In the genomic region with DNA sequence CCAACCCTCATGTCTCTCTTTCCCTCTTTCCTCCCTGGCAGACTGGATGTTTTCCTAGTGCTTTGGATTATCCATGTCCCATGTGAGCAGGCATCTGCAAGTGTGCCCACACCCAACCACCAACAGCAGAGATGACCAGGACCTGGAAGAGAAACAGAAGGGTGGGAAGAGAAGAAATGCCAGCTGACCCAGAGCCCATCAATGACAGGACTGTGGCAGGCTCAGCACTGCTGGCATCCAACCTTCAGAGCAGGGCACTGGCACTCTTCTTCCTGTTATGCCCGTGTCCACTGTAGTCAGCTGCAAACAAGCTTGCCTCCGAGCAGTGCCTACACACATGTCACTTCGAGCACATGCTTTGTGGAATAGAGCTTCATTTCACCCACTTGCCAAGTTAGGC, we compare ENCODE assay signal across 15 cellular contexts.
A peak's percentile ranks its signal among the peaks of the same experiment; 100 is the strongest.
DNase-seq lines count a peak whose midpoint lies in the region; ATAC-seq, FAIRE-seq and TF ChIP-seq lines count a peak whose summit lies in the region.
"Had no signal": no experiment of that assay in that cellular context is flagged by ENCODE, and none has a peak within 500 bp of the region (broad histone marks: within the 10 kb centered on the region; RNA-seq: fewer than 3 reads in every experiment).

No MANE protein-coding gene starts in this region.

- H3K9me3 ChIP-seq in astrocyte (ENCODE audit: insufficient read depth, low read depth, low read length): no peaks in the 10 kb centered on the region
- H3K9me3 ChIP-seq: A549 had no signal

- H3K9ac ChIP-seq in astrocyte (ENCODE audit: low read length) (no peak overlapping the region), rectal smooth muscle tissue (ENCODE audit: low read length) (no peak overlapping the region)

- no peaks in the 10 kb centered on the region for H3K27me3 Mint-ChIP-seq in astrocyte (ENCODE audit: low read depth, unreplicated experiment)
- H3K27me3 Mint-ChIP-seq in stimulated activated naive CD8-positive, alpha-beta T cell treated with anti-CD3 and anti-CD28 coated beads, Interleukin-15, amount 100 ng/mL, for 72 hours: no peaks in the 10 kb centered on the region
- H3K27me3 Mint-ChIP-seq: progenitor cell of endocrine pancreas had no signal

- ATAC-seq in left ventricle myocardium superior (peak; percentile 81), HG03095 (IDR thresholded peaks at IDR 0.05; ENCODE audit: unreplicated experiment) (no peak)
- ATAC-seq in stimulated activated naive CD8-positive, alpha-beta T cell treated with anti-CD3 and anti-CD28 coated beads, Interleukin-15, amount 100 ng/mL, for 72 hours: no peak

- H3K4me3 Mint-ChIP-seq in astrocyte (ENCODE audit: unreplicated experiment): peak overlapping the region; percentile 43
- H3K4me3 Mint-ChIP-seq in stimulated activated naive CD8-positive, alpha-beta T cell treated with anti-CD3 and anti-CD28 coated beads, Interleukin-15, amount 100 ng/mL, for 72 hours: no peak overlapping the region
- H3K4me3 Mint-ChIP-seq: H9 had no signal

- no peak overlapping the region for H2AFZ ChIP-seq in astrocyte (ENCODE audit: low read depth, low read length)

- H3K27me3 ChIP-seq in astrocyte (ENCODE audit: insufficient read depth, low read length) (no peaks in the 10 kb centered on the region), rectal smooth muscle tissue (ENCODE audit: control insufficient read depth, insufficient read depth, low read length) (no peaks in the 10 kb centered on the region), H7 (ENCODE audit: control insufficient read depth, insufficient read depth, low read length) (no peaks in the 10 kb centered on the region)

- H3K36me3 Mint-ChIP-seq in astrocyte (ENCODE audit: low read depth, unreplicated experiment): peaks cover 5% of the 10 kb centered on the region

- peaks cover 67% of the 10 kb centered on the region for H3K4me1 Mint-ChIP-seq in astrocyte (ENCODE audit: low read depth, unreplicated experiment)
- H3K4me1 Mint-ChIP-seq in stimulated activated naive CD8-positive, alpha-beta T cell treated with anti-CD3 and anti-CD28 coated beads, Interleukin-15, amount 100 ng/mL, for 72 hours: peaks cover 73% of the 10 kb centered on the region

- H3K4me3 ChIP-seq in astrocyte (ENCODE audit: insufficient read depth, low read depth, low read length): no peak overlapping the region
- no peak overlapping the region for H3K4me3 ChIP-seq in rectal smooth muscle tissue (ENCODE audit: low read length)
- no peak overlapping the region for H3K4me3 ChIP-seq in H7 (ENCODE audit: insufficient read depth, low read depth, low read length)
- H3K4me3 ChIP-seq: A549 had no signal

- no peaks in the 10 kb centered on the region for H4K20me1 ChIP-seq in astrocyte (ENCODE audit: insufficient read depth, low read length)

- no peak for FAIRE-seq in astrocyte (lab: Jason Lieb, UNC)
- FAIRE-seq: A549, GM12892 had no signal

- H3K36me3 ChIP-seq in astrocyte (ENCODE audit: insufficient read depth, low read length) (no peaks in the 10 kb centered on the region), rectal smooth muscle tissue (ENCODE audit: control insufficient read depth, insufficient read depth, low read length) (no peaks in the 10 kb centered on the region), H7 (replicated peaks; ENCODE audit: control insufficient read depth, insufficient read depth, low read length) (no peaks in the 10 kb centered on the region)

- H3K4me1 ChIP-seq in astrocyte (ENCODE audit: insufficient read depth, low read length): peaks cover 43% of the 10 kb centered on the region
- peaks cover 63% of the 10 kb centered on the region for H3K4me1 ChIP-seq in rectal smooth muscle tissue (ENCODE audit: control insufficient read depth, insufficient read depth, low read length)

- peak overlapping the region; percentile 4 for H3K27ac Mint-ChIP-seq in astrocyte (ENCODE audit: unreplicated experiment)
- peak overlapping the region in 1 of 2 donors; percentile 67 for H3K27ac Mint-ChIP-seq in stimulated activated naive CD8-positive, alpha-beta T cell treated with anti-CD3 and anti-CD28 coated beads, Interleukin-15, amount 100 ng/mL, for 72 hours

- intact Hi-C loops in left ventricle myocardium superior (cut with micrococcal nuclease): no loop called here

- no peaks in the 10 kb centered on the region for H3K9me3 Mint-ChIP-seq in astrocyte (ENCODE audit: unreplicated experiment)
- H3K9me3 Mint-ChIP-seq in stimulated activated naive CD8-positive, alpha-beta T cell treated with anti-CD3 and anti-CD28 coated beads, Interleukin-15, amount 100 ng/mL, for 72 hours: no peaks in the 10 kb centered on the region
- H3K9me3 Mint-ChIP-seq: H9 had no signal

- H3K27ac ChIP-seq in astrocyte (ENCODE audit: low read depth, low read length) (no peak overlapping the region), rectal smooth muscle tissue (ENCODE audit: low read depth, low read length) (peak overlapping the region; percentile 12)
- H3K27ac ChIP-seq: A549 had no signal

- no peak overlapping the region for H3K4me2 ChIP-seq in astrocyte (ENCODE audit: low read length)
- H3K4me2 ChIP-seq: A549 had no signal

- DNase-seq in Ammon's horn (ENCODE audit: low spot score) (peak; percentile 56), astrocyte (ENCODE audit: low read depth) (no peak), left ventricle myocardium superior (peak; percentile 72), NCI-H187 treated with DMSO at 0.1 percent for 48 hours (lab: John Stamatoyannopoulos, UW) (no peak), H7 (no peak)
- DNase-seq in stimulated activated naive CD8-positive, alpha-beta T cell treated with anti-CD3 and anti-CD28 coated beads, Interleukin-15, amount 100 ng/mL, for 72 hours: no peak
- DNase-seq: DMS79 treated with DMSO at 0.1 percent for 48 hours; effector CD8-positive, alpha-beta T cell; H9; NCI-H748 treated with DMSO at 0.1 percent for 48 hours had no signal

- H3K79me2 ChIP-seq in astrocyte (ENCODE audit: insufficient read depth, low read length): peaks cover 71% of the 10 kb centered on the region

- no peak for TF ChIP-seq CTCF in astrocyte (IDR thresholded peaks at IDR 0.05; ENCODE audit: insufficient read depth, low read depth, low read length)

Comparison
In these comparisons a context has a peak if more than half of its experiments do, and no peak if none do; other contexts are left out.
1. DNase-seq: peak in Ammon's horn (single experiment) and left ventricle myocardium superior (single experiment); none in astrocyte (single experiment), NCI-H187 treated with DMSO at 0.1 percent for 48 hours (single experiment), H7 (single experiment) and stimulated activated naive CD8-positive, alpha-beta T cell treated with anti-CD3 and anti-CD28 coated beads, Interleukin-15, amount 100 ng/mL, for 72 hours (0 of 2).